Comparison of ENCODE assay signal across 10 cellular contexts in the genomic region with DNA sequence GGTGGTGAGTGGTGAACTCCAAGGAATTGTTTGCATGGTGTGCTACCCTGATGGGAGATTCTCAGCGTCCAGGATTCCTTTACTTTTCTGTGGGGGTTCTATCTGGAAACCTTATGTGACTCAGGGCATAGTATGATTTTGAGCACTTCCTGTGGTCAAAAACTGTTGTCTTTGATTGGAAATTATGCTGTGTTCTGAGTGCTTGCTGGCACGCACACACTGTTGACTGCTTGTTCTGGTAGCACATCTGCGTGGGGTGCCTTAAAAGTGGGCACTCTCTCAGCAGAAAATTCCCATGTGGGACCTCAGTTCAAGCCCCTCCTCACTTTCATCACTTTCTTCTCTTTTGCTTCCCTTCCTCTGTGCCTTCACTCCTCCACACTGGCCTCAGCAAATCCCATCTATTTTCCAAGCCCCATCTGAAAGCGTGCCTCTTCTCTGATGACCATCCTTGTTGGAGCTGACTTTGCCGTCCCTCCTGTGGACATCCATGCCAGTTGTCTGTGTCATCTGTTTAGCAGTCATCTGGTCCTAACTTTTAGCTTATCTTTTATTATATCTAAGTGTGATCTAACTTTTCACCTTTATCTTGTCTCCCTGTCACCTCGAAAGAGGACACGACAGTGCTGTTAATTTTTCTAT. TPM values are rescaled to one million over a fixed set of nuclear protein-coding genes. Genes with fewer than 3 reads are reported as not detected.
DNase-seq lines count a peak whose midpoint lies in the region; ATAC-seq lines count a peak whose summit lies in the region.
"Had no signal": no experiment of that assay in that cellular context is flagged by ENCODE, and none has a peak within 500 bp of the region (broad histone marks: within the 10 kb centered on the region; RNA-seq: fewer than 3 reads in every experiment).

No MANE protein-coding gene starts in this region.

- peaks cover 42% of the 10 kb centered on the region for H3K4me1 Mint-ChIP-seq in activated CD4-positive, alpha-beta T cell treated with anti-CD3 and anti-CD28 coated beads for 36 hours
- peaks cover 19% of the 10 kb centered on the region for H3K4me1 Mint-ChIP-seq in stimulated activated memory B cell treated with anti-CD40 and anti-IgM and Interleukin-4, amounts not matched to agents 10 μg/mL and 1 μg/mL and 100 μg/mL, for 72 hours

- peak; percentile 47 for DNase-seq in activated CD4-positive, alpha-beta T cell treated with anti-CD3 and anti-CD28 coated beads for 36 hours
- no peak for DNase-seq in activated CD4-positive, alpha-beta T cell treated with anti-CD3 and anti-CD28 coated beads, Interleukin-2, amount 50 U/mL, for 1 hour
- DNase-seq in RPMI7951 (ENCODE audit: low read depth) = peak; percentile 99
- peak; percentile 74 for DNase-seq in dedifferentiated amniotic fluid mesenchymal stem cell (ENCODE audit: extremely low spot score)
- DNase-seq in stimulated activated CD8-positive, alpha-beta memory T cell treated with anti-CD3 and anti-CD28 coated beads, Interleukin-4, amount 100 ng/mL, for 48 hours = no peak
- DNase-seq: stimulated activated CD4-positive, alpha-beta T cell treated with anti-CD3 and anti-CD28 coated beads, Interleukin-4, amount 100 ng/mL, for 4 hours had no signal

- no peaks in the 10 kb centered on the region for H3K27me3 Mint-ChIP-seq in activated CD4-positive, alpha-beta T cell treated with anti-CD3 and anti-CD28 coated beads for 36 hours
- H3K27me3 Mint-ChIP-seq in stimulated activated memory B cell treated with anti-CD40 and anti-IgM and Interleukin-4, amounts not matched to agents 10 μg/mL and 1 μg/mL and 100 μg/mL, for 72 hours = no peaks in the 10 kb centered on the region

- peaks cover 58% of the 10 kb centered on the region for H3K4me1 ChIP-seq in skeletal muscle satellite cell (ENCODE audit: control insufficient read depth, insufficient read depth, low read length)

- H3K9me3 ChIP-seq in skeletal muscle satellite cell (replicated peaks; ENCODE audit: low read length) = no peaks in the 10 kb centered on the region
- H3K9me3 ChIP-seq: A549 had no signal

- intact Hi-C loops in activated CD4-positive, alpha-beta T cell treated with anti-CD3 and anti-CD28 coated beads for 36 hours (cut with DNase I, micrococcal nuclease) = no loop called here

- H3K4me3 Mint-ChIP-seq in activated CD4-positive, alpha-beta T cell treated with anti-CD3 and anti-CD28 coated beads for 36 hours = peak overlapping the region; percentile 1
- no peak overlapping the region for H3K4me3 Mint-ChIP-seq in stimulated activated memory B cell treated with anti-CD40 and anti-IgM and Interleukin-4, amounts not matched to agents 10 μg/mL and 1 μg/mL and 100 μg/mL, for 72 hours

- H3K9ac ChIP-seq in skeletal muscle satellite cell (ENCODE audit: low read depth, low read length) = peak overlapping the region; percentile 81

- no peaks in the 10 kb centered on the region for H3K9me3 Mint-ChIP-seq in activated CD4-positive, alpha-beta T cell treated with anti-CD3 and anti-CD28 coated beads for 36 hours (ENCODE audit: low read depth)
- no peaks in the 10 kb centered on the region for H3K9me3 Mint-ChIP-seq in stimulated activated memory B cell treated with anti-CD40 and anti-IgM and Interleukin-4, amounts not matched to agents 10 μg/mL and 1 μg/mL and 100 μg/mL, for 72 hours

- H3K27me3 ChIP-seq in skeletal muscle satellite cell (ENCODE audit: control insufficient read depth, insufficient read depth, low read length) = no peaks in the 10 kb centered on the region

- H3K36me3 Mint-ChIP-seq in activated CD4-positive, alpha-beta T cell treated with anti-CD3 and anti-CD28 coated beads for 36 hours (ENCODE audit: low read depth) = peaks cover 12% of the 10 kb centered on the region
- H3K36me3 Mint-ChIP-seq in stimulated activated memory B cell treated with anti-CD40 and anti-IgM and Interleukin-4, amounts not matched to agents 10 μg/mL and 1 μg/mL and 100 μg/mL, for 72 hours = peaks cover 33% of the 10 kb centered on the region

- peak; percentile 28 for ATAC-seq in activated CD4-positive, alpha-beta T cell treated with anti-CD3 and anti-CD28 coated beads for 36 hours
- no peak for ATAC-seq in HG03045 (IDR thresholded peaks at IDR 0.05; ENCODE audit: unreplicated experiment)
- ATAC-seq in stimulated activated memory B cell treated with anti-CD40 and anti-IgM and Interleukin-4, amounts not matched to agents 10 μg/mL and 1 μg/mL and 100 μg/mL, for 72 hours = no peak
- ATAC-seq: A549 had no signal

- peaks cover 10% of the 10 kb centered on the region for H3K36me3 ChIP-seq in skeletal muscle satellite cell (ENCODE audit: insufficient read depth, low read length)

- POLR2A ChIA-PET in activated CD4-positive, alpha-beta T cell treated with anti-CD3 and anti-CD28 coated beads for 36 hours (lab: Charles Lee) = no interaction called here

- peak overlapping the region; percentile 89 for H3K27ac Mint-ChIP-seq in activated CD4-positive, alpha-beta T cell treated with anti-CD3 and anti-CD28 coated beads for 36 hours
- no peak overlapping the region for H3K27ac Mint-ChIP-seq in stimulated activated memory B cell treated with anti-CD40 and anti-IgM and Interleukin-4, amounts not matched to agents 10 μg/mL and 1 μg/mL and 100 μg/mL, for 72 hours

- CTCF ChIA-PET in activated CD4-positive, alpha-beta T cell treated with anti-CD3 and anti-CD28 coated beads for 36 hours (lab: Charles Lee) = interaction anchor here (0.5 to 0.6 kb wide), 2 partner anchors 24 to 50 kb away, joined by 3 to 6 read pairs; no protein-coding TSS in a partner anchor

- peak overlapping the region; percentile 78 for H3K4me2 ChIP-seq in skeletal muscle satellite cell (ENCODE audit: low read length)
- H3K4me2 ChIP-seq: A549 had no signal

- peak overlapping the region; percentile 37 for H3K4me3 ChIP-seq in skeletal muscle satellite cell (ENCODE audit: low read length)
- H3K4me3 ChIP-seq: A549 had no signal

RNA-seq across cellular contexts. Expression of a gene that starts 56.4 kb away (rescaled TPM):
- total RNA-seq in activated CD4-positive, alpha-beta T cell treated with anti-CD3 and anti-CD28 coated beads for 36 hours = under 1 TPM in 1 of 2 experiments, not detected in 1; 0.50 TPM
- not detected in 2 replicates for total RNA-seq in RPMI7951 (2014; rRNA removed; shearing (Covaris generic))
- 3.7 and 4.3 TPM in 2 replicates for total RNA-seq in skeletal muscle satellite cell (2012; rRNA removed)

Comparison
In these comparisons a context has a peak if more than half of its experiments do, and no peak if none do; other contexts are left out.
1. DNase-seq: peak in activated CD4-positive, alpha-beta T cell treated with anti-CD3 and anti-CD28 coated beads for 36 hours (single experiment), RPMI7951 (single experiment) and dedifferentiated amniotic fluid mesenchymal stem cell (single experiment); none in activated CD4-positive, alpha-beta T cell treated with anti-CD3 and anti-CD28 coated beads, Interleukin-2, amount 50 U/mL, for 1 hour (single experiment) and stimulated activated CD8-positive, alpha-beta memory T cell treated with anti-CD3 and anti-CD28 coated beads, Interleukin-4, amount 100 ng/mL, for 48 hours (single experiment).